Comparison of ENCODE assay signal across 18 cellular contexts in the genomic region with DNA sequence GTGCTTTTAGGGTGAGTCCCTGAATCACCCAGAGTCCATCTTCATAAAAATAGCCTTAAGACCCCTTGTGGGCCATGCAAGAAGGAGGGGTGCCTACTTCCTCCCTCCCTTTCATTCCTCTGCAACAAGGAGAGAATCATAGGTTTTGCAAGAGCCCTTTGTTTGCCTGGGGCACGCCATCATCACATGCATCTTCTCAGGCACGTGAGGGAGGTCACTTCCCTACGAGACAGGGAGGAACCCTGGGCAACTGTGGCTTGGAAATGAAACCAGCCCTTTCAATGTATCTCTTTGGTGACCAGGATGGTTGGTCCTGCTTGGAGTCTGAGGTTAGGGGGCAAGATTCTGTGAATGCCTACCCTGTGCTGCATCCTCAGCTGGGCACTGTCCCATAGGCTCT.
DNase-seq lines count a peak whose midpoint lies in the region; ATAC-seq and TF ChIP-seq lines count a peak whose summit lies in the region.
"Had no signal": no experiment of that assay in that cellular context is flagged by ENCODE, and none has a peak within 500 bp of the region (broad histone marks: within the 10 kb centered on the region; RNA-seq: fewer than 3 reads in every experiment).

No MANE protein-coding gene starts in this region.

- peaks cover 0 to 5% (median 0%) of the 10 kb centered on the region in 4 donors for H3K4me1 ChIP-seq in esophagus muscularis mucosa
- H3K4me1 ChIP-seq: Caco-2 had no signal

- 88% methylated on average over 3 of the region's 3 CpGs for WGBS in esophagus muscularis mucosa

- intact Hi-C loops in left cardiac atrium (cut with DNase I) (no loop called here), posterior vena cava (cut with DNase I) (no loop called here), esophagus muscularis mucosa (cut with DNase I) (no loop called here)

- no peaks in the 10 kb centered on the region for H3K36me3 ChIP-seq in esophagus muscularis mucosa
- H3K36me3 ChIP-seq: cardiac muscle cell had no signal

- ATAC-seq in left cardiac atrium: peak; percentile 24 to 46
- no peak for ATAC-seq in HG03432 (IDR thresholded peaks at IDR 0.05; ENCODE audit: unreplicated experiment)
- ATAC-seq: activated T-cell treated with anti-CD3 and anti-CD28 coated beads, Interleukin-2, amount 50 U/mL, for 72 hours had no signal

- no peak overlapping the region for H3K27ac Mint-ChIP-seq in type B pancreatic cell
- H3K27ac Mint-ChIP-seq: activated CD4-positive, alpha-beta memory T cell treated with anti-CD3 and anti-CD28 coated beads for 36 hours; activated T-cell treated with anti-CD3 and anti-CD28 coated beads, Interleukin-2, amount 50 U/mL, for 72 hours had no signal

- H3K36me3 Mint-ChIP-seq in type B pancreatic cell: no peaks in the 10 kb centered on the region
- H3K36me3 Mint-ChIP-seq: activated CD4-positive, alpha-beta memory T cell treated with anti-CD3 and anti-CD28 coated beads for 36 hours had no signal

- DNase-seq in M059J (ENCODE audit: low read depth) (peak; percentile 65), SIG-M5 treated with dmso at 0.1 percent for 504 hours (lab: John Stamatoyannopoulos, UW; ENCODE audit: unreplicated experiment) (peak; percentile 79), left cardiac atrium (peak; percentile 36), posterior vena cava (ENCODE audit: low spot score) (peak; percentile 82), esophagus muscularis mucosa (ENCODE audit: extremely low spot score) (no peak), type B pancreatic cell (ENCODE audit: extremely low spot score, unreplicated experiment) (no peak), erythroblast (lab: John Stamatoyannopoulos, UW) (no peak)
- DNase-seq: activated CD4-positive, alpha-beta memory T cell treated with anti-CD3 and anti-CD28 coated beads for 36 hours; activated T-cell treated with anti-CD3 and anti-CD28 coated beads, Interleukin-2, amount 50 U/mL, for 72 hours; Caco-2; Karpas-422; NCI-H187 treated with DMSO at 0.1 percent for 48 hours; NCI-H446 treated with DMSO at 0.1 percent for 48 hours; retina; stimulated activated CD4-positive, alpha-beta T cell treated with anti-CD3 and anti-CD28 coated beads, Interleukin-1b, Interleukin-23, amount 100 ng/mL, for 48 hours had no signal

- TF ChIP-seq POLR2A in esophagus muscularis mucosa (IDR thresholded peaks at IDR 0.05; ENCODE audit: low read depth): no peak
- no peak for TF ChIP-seq POLR2A in erythroblast (IDR thresholded peaks at IDR 0.05; ENCODE audit: low read length)

- no peak overlapping the region for H3K4me3 Mint-ChIP-seq in type B pancreatic cell
- H3K4me3 Mint-ChIP-seq: activated CD4-positive, alpha-beta memory T cell treated with anti-CD3 and anti-CD28 coated beads for 36 hours; activated T-cell treated with anti-CD3 and anti-CD28 coated beads, Interleukin-2, amount 50 U/mL, for 72 hours had no signal

- H3K9me3 Mint-ChIP-seq in type B pancreatic cell: no peaks in the 10 kb centered on the region
- H3K9me3 Mint-ChIP-seq: activated CD4-positive, alpha-beta memory T cell treated with anti-CD3 and anti-CD28 coated beads for 36 hours; activated T-cell treated with anti-CD3 and anti-CD28 coated beads, Interleukin-2, amount 50 U/mL, for 72 hours had no signal

- TF ChIP-seq CTCF in esophagus muscularis mucosa (IDR thresholded peaks at IDR 0.05) (no peak), type B pancreatic cell (conservative IDR thresholded peaks at IDR 0.05) (no peak)

- H3K4me1 Mint-ChIP-seq in type B pancreatic cell (ENCODE audit: unreplicated experiment): peaks cover 5% of the 10 kb centered on the region

- peaks cover 3% of the 10 kb centered on the region for H3K27me3 Mint-ChIP-seq in type B pancreatic cell
- H3K27me3 Mint-ChIP-seq: activated CD4-positive, alpha-beta memory T cell treated with anti-CD3 and anti-CD28 coated beads for 36 hours had no signal

- H3K27me3 ChIP-seq in esophagus muscularis mucosa: no peaks in the 10 kb centered on the region
- H3K27me3 ChIP-seq: cardiac muscle cell, foreskin keratinocyte had no signal

- H3K9me3 ChIP-seq in esophagus muscularis mucosa: no peaks in the 10 kb centered on the region
- H3K9me3 ChIP-seq: Caco-2 had no signal

- H3K4me3 ChIP-seq in esophagus muscularis mucosa: no peak overlapping the region
- H3K4me3 ChIP-seq: cardiac muscle cell had no signal

- TF ChIP-seq EP300 in esophagus muscularis mucosa (IDR thresholded peaks at IDR 0.05): no peak

- H3K27ac ChIP-seq in esophagus muscularis mucosa (replicated peaks in 1 of 4): peak overlapping the region in 2 of 4 donors; percentile 13 to 27
- H3K27ac ChIP-seq: cardiac muscle cell, foreskin keratinocyte had no signal

Comparison
In these comparisons a context has a peak if more than half of its experiments do, and no peak if none do; other contexts are left out.
1. DNase-seq: peak in M059J (single experiment), SIG-M5 treated with dmso at 0.1 percent for 504 hours (single experiment), left cardiac atrium (single experiment) and posterior vena cava (single experiment); none in esophagus muscularis mucosa (single experiment), type B pancreatic cell (single experiment) and erythroblast (0 of 2).